In the genomic region with DNA sequence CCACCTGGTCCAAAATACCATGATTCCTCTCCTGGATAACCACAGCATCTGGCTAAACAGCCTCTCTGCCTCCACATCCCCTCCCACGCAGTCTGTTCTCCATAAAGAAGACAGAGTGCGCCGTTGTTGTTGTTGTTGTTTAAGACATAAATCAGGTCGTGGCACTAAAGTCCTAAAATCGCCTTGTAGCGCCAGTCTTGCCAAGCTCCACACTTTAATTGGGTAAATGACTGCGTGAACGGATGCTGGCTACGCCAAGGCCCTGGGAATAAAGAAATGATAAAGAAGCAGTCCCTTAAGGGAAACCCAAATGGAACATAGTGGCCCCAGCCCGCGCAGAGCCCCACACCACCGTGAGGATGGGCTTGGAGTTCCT, we compare ENCODE assay signal across 8 cellular contexts. TPM values are rescaled to one million over a fixed set of nuclear protein-coding genes. Genes with fewer than 3 reads are reported as not detected.
DNase-seq lines count a peak whose midpoint lies in the region; ATAC-seq and TF ChIP-seq lines count a peak whose summit lies in the region.

No MANE protein-coding gene starts in this region.

- no peaks in the 10 kb centered on the region for H3K27me3 ChIP-seq in SJSA1 (replicated peaks)
- no peaks in the 10 kb centered on the region for H3K27me3 ChIP-seq in gastrocnemius medialis

- H3K4me1 ChIP-seq in SJSA1 (replicated peaks) (peaks cover 11% of the 10 kb centered on the region), gastrocnemius medialis (peaks cover 9 to 18% of the 10 kb centered on the region in 2 donors)

- TF ChIP-seq CTCF in GM13976 (IDR thresholded peaks at IDR 0.05; ENCODE audit: borderline replicate concordance, control extremely low read depth, extremely low read depth, insufficient read depth, missing control alignments), result no peak
- TF ChIP-seq CTCF in fibroblast of the aortic adventitia (IDR thresholded peaks at IDR 0.05; ENCODE audit: insufficient read depth, low read length), result no peak
- TF ChIP-seq CTCF in gastrocnemius medialis (IDR thresholded peaks at IDR 0.05 in 4 of 5, conservative IDR thresholded peaks at IDR 0.05 in 1 of 5), result no peak

- in situ Hi-C loops in GM13976 (cut with MboI; ENCODE audit: low sequenced_read_pairs, unreplicated experiment), result no loop called here
- in situ Hi-C loops in gastrocnemius medialis (cut with MboI; ENCODE audit: low sequenced_read_pairs in 4 of 4), result no loop called here

- H3K36me3 ChIP-seq in SJSA1 (peaks cover 38% of the 10 kb centered on the region), gastrocnemius medialis (no peaks in the 10 kb centered on the region)

- ATAC-seq in gastrocnemius medialis, result peak in 1 of 2 donors; percentile 17
- ATAC-seq in HG03039 (IDR thresholded peaks at IDR 0.05; ENCODE audit: unreplicated experiment), result no peak

- H3K9me3 ChIP-seq in SJSA1 (replicated peaks) (no peaks in the 10 kb centered on the region), gastrocnemius medialis (no peaks in the 10 kb centered on the region)

- intact Hi-C loops in gastrocnemius medialis (cut with DNase I; ENCODE audit: low total_unique reads), result loop anchor here (10.0 kb wide), 1 partner anchor 633 kb away; no protein-coding TSS in a partner anchor

- no peak overlapping the region; the same call in 1 of the 2 replicates for H3K27ac ChIP-seq in SJSA1
- H3K27ac ChIP-seq in gastrocnemius medialis, result peak overlapping the region; percentile 53 to 81 (median 76)

- H3K4me3 ChIP-seq in SJSA1, result peak overlapping the region; percentile 99
- H3K4me3 ChIP-seq in fibroblast of the aortic adventitia (ENCODE audit: low read depth, low read length), result peak overlapping the region; percentile 92
- peak overlapping the region; percentile 74 to 93 (median 84) for H3K4me3 ChIP-seq in gastrocnemius medialis

- DNase-seq in GM13976 (ENCODE audit: low spot score), result peak; percentile 28
- DNase-seq in SJSA1 (ENCODE audit: low read depth in 1 of 2, low spot score in 2 of 2), result no peak
- no peak for DNase-seq in fibroblast of the aortic adventitia (ENCODE audit: low read depth)
- no peak for DNase-seq in gastrocnemius medialis
- DNase-seq in kidney glomerular epithelial cell (lab: John Stamatoyannopoulos, UW), result no peak
- no peak for DNase-seq in stimulated activated CD4-positive, alpha-beta T cell treated with anti-CD3 and anti-CD28 coated beads, Interleukin-15, amount 100 ng/mL, for 24 hours
- DNase-seq in iPS-NIHi7 (ENCODE audit: extremely low spot score), result no peak

- no peak for TF ChIP-seq POLR2A in gastrocnemius medialis (IDR thresholded peaks at IDR 0.05)

RNA-seq across cellular contexts. Expression of a gene that starts 0.4 kb away (rescaled TPM):
- 147 and 207 TPM in 2 replicates for total RNA-seq in SJSA1 (2014; rRNA removed; shearing (Covaris generic))
- total RNA-seq in fibroblast of the aortic adventitia (ENCODE audit: low replicate concordance) (15.9 and 74.7 TPM in 2 replicates), gastrocnemius medialis (10 to 100 TPM in 3 of 4 donors, 1 to 10 TPM in 1; 5.8 to 16.7 (median 13.1) TPM)

RNA-seq across cellular contexts. Expression of a gene that starts 34.0 kb away (rescaled TPM):
- 10.0 and 14.0 TPM in 2 replicates for total RNA-seq in SJSA1 (2014; rRNA removed; shearing (Covaris generic))
- total RNA-seq in fibroblast of the aortic adventitia (ENCODE audit: low replicate concordance) (0.18 TPM in 1 of 2 replicates, not detected in the other), gastrocnemius medialis (not detected)
